ENCODE assay signal across 12 cellular contexts in genomic region chr15:74826372-74826819, GRCh38. TPM values are rescaled to one million over a fixed set of nuclear protein-coding genes. Genes with fewer than 3 reads are reported as not detected.
DNase-seq lines count a peak whose midpoint lies in the region; FAIRE-seq and TF ChIP-seq lines count a peak whose summit lies in the region.
"Had no signal": no experiment of that assay in that cellular context is flagged by ENCODE, and none has a peak within 500 bp of the region (broad histone marks: within the 10 kb centered on the region; RNA-seq: fewer than 3 reads in every experiment).

TSS of gene CPLX3 (plus strand) at chr15:74826627. CDS start at chr15:74826704, 77 bp downstream.

- no peak within 1 kb of the TSS for H3K4me3 ChIP-seq in cardiac muscle cell
- no peak within 1 kb of the TSS for H3K4me3 ChIP-seq in left ventricle myocardium inferior
- H3K4me3 ChIP-seq: BLaER1 treated with 17β-estradiol and CSF1 and Interleukin-3, amounts not matched to agents 10 nM and 100 nM; uterus had no signal

- H3K27me3 ChIP-seq in cardiac muscle cell: peaks cover 48% of the 10 kb centered on the region
- peaks cover 47% of the 10 kb centered on the region for H3K27me3 ChIP-seq in left ventricle myocardium inferior (ENCODE audit: low read depth)
- H3K27me3 ChIP-seq: uterus had no signal

- no peaks in the 10 kb centered on the region for H3K9me3 Mint-ChIP-seq in immature natural killer cell
- H3K9me3 Mint-ChIP-seq: nephron had no signal

- H3K27ac ChIP-seq in cardiac muscle cell (no peak within 1 kb of the TSS), left ventricle myocardium inferior (replicated peaks) (no peak within 1 kb of the TSS)
- H3K27ac ChIP-seq: BLaER1 treated with 17β-estradiol and CSF1 and Interleukin-3, amounts not matched to agents 10 nM and 100 nM; HL-60; uterus had no signal

- intact Hi-C loops in left ventricle myocardium inferior (cut with micrococcal nuclease): no loop called here

- H3K36me3 ChIP-seq in cardiac muscle cell (no peaks in the 10 kb centered on the region), left ventricle myocardium inferior (no peaks in the 10 kb centered on the region)
- H3K36me3 ChIP-seq: BLaER1 treated with 17β-estradiol and CSF1 and Interleukin-3, amounts not matched to agents 10 nM and 100 nM; uterus had no signal

- peaks cover 2 to 7% of the 10 kb centered on the region in 2 donors for H3K4me1 Mint-ChIP-seq in immature natural killer cell
- H3K4me1 Mint-ChIP-seq: nephron had no signal

- no peaks in the 10 kb centered on the region for H3K4me1 ChIP-seq in cardiac muscle cell (ENCODE audit: low read depth)
- peaks cover 15% of the 10 kb centered on the region for H3K4me1 ChIP-seq in left ventricle myocardium inferior
- H3K4me1 ChIP-seq: uterus had no signal

- no peak for FAIRE-seq in urothelium cell line (lab: Jason Lieb, UNC)

- TF ChIP-seq CTCF in cardiac muscle cell (IDR thresholded peaks at IDR 0.05; ENCODE audit: low read depth, low read length): no peak
- no peak for TF ChIP-seq CTCF in left ventricle myocardium inferior (IDR thresholded peaks at IDR 0.05; ENCODE audit: borderline replicate concordance)

- H3K36me3 Mint-ChIP-seq in immature natural killer cell: no peaks in the 10 kb centered on the region

- no peak within 1 kb of the TSS for H3K4me3 Mint-ChIP-seq in immature natural killer cell
- H3K4me3 Mint-ChIP-seq: nephron had no signal

- DNase-seq in cardiac muscle cell (ENCODE audit: low read depth in 1 of 2, low spot score in 1 of 2) (peak; percentile 21 to 74), left ventricle myocardium inferior (no peak), immature natural killer cell (peak; percentile 47 to 51 (median 51)), urothelium cell line (ENCODE audit: low spot score) (peak; percentile 62), putamen (ENCODE audit: low spot score) (no peak), NK-92 (lab: John Stamatoyannopoulos, UW; ENCODE audit: unreplicated experiment) (no peak), SW480 (ENCODE audit: low spot score) (no peak)
- peak; percentile 37 for DNase-seq in activated effector memory CD4-positive, alpha-beta T cell treated with Interleukin-2 at 50 U/mL for 16 hours

- H3K27ac Mint-ChIP-seq in immature natural killer cell: no peak within 1 kb of the TSS
- H3K27ac Mint-ChIP-seq: nephron had no signal

- H3K27me3 Mint-ChIP-seq in immature natural killer cell (ENCODE audit: low read depth in 3 of 3): peaks cover 2 to 6% (median 3%) of the 10 kb centered on the region in 3 donors

- no peaks in the 10 kb centered on the region for H3K9me3 ChIP-seq in cardiac muscle cell (ENCODE audit: low read depth)
- H3K9me3 ChIP-seq in left ventricle myocardium inferior (replicated peaks): no peaks in the 10 kb centered on the region
- H3K9me3 ChIP-seq: BLaER1 treated with 17β-estradiol and CSF1 and Interleukin-3, amounts not matched to agents 10 nM and 100 nM; uterus had no signal

RNA-seq across cellular contexts. Expression of gene CPLX3, which starts in this region (rescaled TPM):
- total RNA-seq in cardiac muscle cell: not detected in 2 replicates
- not detected in 2 replicates for polyA plus RNA-seq in cardiac muscle cell
- 1.2 TPM for total RNA-seq in left ventricle myocardium inferior
- polyA plus RNA-seq in immature natural killer cell: not detected
- total RNA-seq: uterus had no signal

Comparison
In these comparisons a context has a peak if more than half of its experiments do, and no peak if none do; other contexts are left out.
1. Peak in DNase-seq in cardiac muscle cell; RNA of the gene not detected or under 1 TPM.
2. Peak in DNase-seq in immature natural killer cell; RNA of the gene not detected or under 1 TPM.
3. DNase-seq: peak in activated effector memory CD4-positive, alpha-beta T cell treated with Interleukin-2 at 50 U/mL for 16 hours (single experiment) and urothelium cell line (single experiment); none in left ventricle myocardium inferior (single experiment), putamen (single experiment), NK-92 (single experiment) and SW480 (single experiment).